ENCODE assay signal across 8 cellular contexts in genomic region chr5:31638748-31639418, GRCh38. TPM values are rescaled to one million over a fixed set of nuclear protein-coding genes. Genes with fewer than 3 reads are reported as not detected.
A peak's percentile ranks its signal among the peaks of the same experiment; 100 is the strongest.
DNase-seq lines count a peak whose midpoint lies in the region; ATAC-seq, FAIRE-seq and TF ChIP-seq lines count a peak whose summit lies in the region.

Gene PDZD2 (plus strand): TSS chr5:31639131.

- POLR2A ChIA-PET in A549 (lab: Yijun Ruan, JAX): no interaction called here

- TF ChIP-seq CTCF in A549 (IDR thresholded peaks at IDR 0.05) (peak; percentile 53), chondrocyte (IDR thresholded peaks at IDR 0.05) (peak; percentile 77)

- DNase-seq in A549 (ENCODE audit: low read depth in 1 of 2, low spot score in 1 of 2): peak; percentile 65 to 76
- DNase-seq in NCI-H345 (lab: John Stamatoyannopoulos, UW): peak; percentile 92
- peak; percentile 72 to 76 for DNase-seq in activated CD4-positive, alpha-beta T cell treated with anti-CD3 and anti-CD28 coated beads for 24 hours (ENCODE audit: low read depth in 2 of 2)
- no peak for DNase-seq in chondrocyte (ENCODE audit: low spot score)
- peak; percentile 95 for DNase-seq in left kidney (ENCODE audit: low read depth, low spot score)
- peak; percentile 81 to 84 for DNase-seq in stimulated activated CD4-positive, alpha-beta T cell treated with anti-CD3 and anti-CD28 coated beads, Interleukin-2, amount 100 ng/mL, for 24 hours

- H3K4me2 ChIP-seq in A549: peak within 1 kb of the TSS; percentile 93

- H3K4me3 Mint-ChIP-seq in chondrocyte (ENCODE audit: unreplicated experiment): peak within 1 kb of the TSS; percentile 84

- ATAC-seq in A549: peak; percentile 88 to 94
- peak; percentile 70 for ATAC-seq in GM18861 (IDR thresholded peaks at IDR 0.05; ENCODE audit: unreplicated experiment)
- ATAC-seq in HG03097 (IDR thresholded peaks at IDR 0.05; ENCODE audit: low FRiP score, unreplicated experiment): peak; percentile 72

- H3K9me3 ChIP-seq in A549: no peaks in the 10 kb centered on the region

- TF ChIP-seq POLR2A in A549 (IDR thresholded peaks at IDR 0.05; ENCODE audit: low read length): no peak

- peak within 1 kb of the TSS; percentile 56 for H3K4me3 ChIP-seq in A549

- FAIRE-seq in A549 (lab: Jason Lieb, UNC): no peak

- H3K27me3 Mint-ChIP-seq in chondrocyte (ENCODE audit: low read depth): peaks cover 13% of the 10 kb centered on the region

- peaks cover 14% of the 10 kb centered on the region for H3K4me1 Mint-ChIP-seq in chondrocyte (ENCODE audit: low read depth)

- H3K4me1 ChIP-seq in A549: peaks cover 7% of the 10 kb centered on the region; the same call in 2 of the 3 replicates

- TF ChIP-seq EP300 in A549 (IDR thresholded peaks at IDR 0.05): no peak

- WGBS in A549 (ENCODE audit: missing lambda C conversion rate): 2% methylated on average over 8 of the region's 70 CpGs

- TF ChIP-seq RAD21 in A549 (conservative IDR thresholded peaks at IDR 0.05 in 1 of 2, IDR thresholded peaks at IDR 0.05 in 1 of 2): peak; percentile 31; a peak in 2 of 5 replicates

- peak within 1 kb of the TSS in 1 of 2 experiments; percentile 42; a peak in 3 of 6 replicates for H3K27ac ChIP-seq in A549

- H3K9me3 Mint-ChIP-seq in chondrocyte (ENCODE audit: low read depth): no peaks in the 10 kb centered on the region

- H3K27ac Mint-ChIP-seq in chondrocyte (ENCODE audit: unreplicated experiment): peak within 1 kb of the TSS; percentile 33

- H3K36me3 Mint-ChIP-seq in chondrocyte (ENCODE audit: low read depth): no peaks in the 10 kb centered on the region

- CTCF ChIA-PET in A549 (lab: Yijun Ruan, JAX): interaction anchor here (0.5 to 2.5 kb wide), 19 partner anchors 9 to 533 kb away, joined by 3 to 16 read pairs (median 4); no protein-coding TSS in a partner anchor

TF ChIP-seq in A549, 52 proteins besides CTCF, POLR2A, EP300 and RAD21:
- TF ChIP-seq EHMT2 (IDR thresholded peaks at IDR 0.05; ENCODE audit: low read depth) (no peak), ESRRA (IDR thresholded peaks at IDR 0.05; ENCODE audit: borderline replicate concordance, low read length) (no peak), HMGXB4 (CRISPR knock-in tag; IDR thresholded peaks at IDR 0.05; ENCODE audit: borderline replicate concordance) (no peak), FOSB (CRISPR knock-in tag; IDR thresholded peaks at IDR 0.05) (no peak), EHF (CRISPR knock-in tag; IDR thresholded peaks at IDR 0.05) (no peak), RARB (CRISPR knock-in tag; IDR thresholded peaks at IDR 0.05) (no peak), HEYL (CRISPR knock-in tag; IDR thresholded peaks at IDR 0.05) (no peak), RCOR1 (IDR thresholded peaks at IDR 0.05; ENCODE audit: low read depth, low read length) (no peak), HOXA7 (CRISPR knock-in tag; IDR thresholded peaks at IDR 0.05) (no peak), CEBPB (IDR thresholded peaks at IDR 0.05) (no peak), KDM5A (IDR thresholded peaks at IDR 0.05) (no peak), ZC3H11A (IDR thresholded peaks at IDR 0.05) (no peak), SMC3 (IDR thresholded peaks at IDR 0.05) (no peak), NR3C1 (IDR thresholded peaks at IDR 0.05) (no peak), FOSL2 (IDR thresholded peaks at IDR 0.05) (no peak), FOSL2 (CRISPR knock-in tag; IDR thresholded peaks at IDR 0.05) (no peak)
- TF ChIP-seq, protein P1, sequence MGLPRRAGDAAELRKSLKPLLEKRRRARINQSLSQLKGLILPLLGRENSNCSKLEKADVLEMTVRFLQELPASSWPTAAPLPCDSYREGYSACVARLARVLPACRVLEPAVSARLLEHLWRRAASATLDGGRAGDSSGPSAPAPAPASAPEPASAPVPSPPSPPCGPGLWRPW (IDR thresholded peaks at IDR 0.05): no peak

RNA-seq across cellular contexts. Expression of gene PDZD2, which starts in this region (rescaled TPM):
- 0.09 and 0.12 TPM in 2 replicates for polyA plus RNA-seq in A549 (2011; rRNA removed)
- polyA plus RNA-seq in A549 (2012; cell fraction: cytosol; rRNA removed): under 0.01 and 0.04 TPM in 2 replicates
- 0.01 TPM in 1 of 2 replicates, not detected in the other for polyA plus RNA-seq in A549 (2012; cell fraction: nucleus; rRNA removed)
- 0.06 to 0.09 TPM (median 0.07 TPM) in 3 replicates for polyA plus RNA-seq in A549 (2017; fragmentation: RNase III; extraction: RNeasy Plus Mini Kit Qiagen cat#74134 plus additional on column Dnase treatment)
- polyA minus RNA-seq in A549 (2011; rRNA and poly(A)+ RNA removed): 0.04 and 0.05 TPM in 2 replicates
- total RNA-seq in chondrocyte: 30.9 to 34.0 TPM (median 32.1 TPM) in 3 replicates

Comparison
In these comparisons a context has a peak if more than half of its experiments do, and no peak if none do; other contexts are left out.
1. Peak in DNase-seq, ATAC-seq, H3K4me3 ChIP-seq and H3K4me2 ChIP-seq in A549; RNA of the gene not detected or under 1 TPM.